Comparison of ENCODE assay signal across 2 cellular contexts in genomic region chr13:31045621-31046081, GRCh38.
TF ChIP-seq lines count a peak whose summit lies in the region.

No MANE protein-coding gene starts in this region.

TF ChIP-seq in SK-N-SH treated with all-trans-retinoic acid at 6 μM for 48 hours, 23 proteins besides CTCF, POLR2A, EP300 and RAD21 (continued from another document):
- TF ChIP-seq TSHZ2 (CRISPR knock-in tag; IDR thresholded peaks at IDR 0.05) (no peak), CSRNP3 (CRISPR knock-in tag; IDR thresholded peaks at IDR 0.05) (no peak), ZNF70 (CRISPR knock-in tag; IDR thresholded peaks at IDR 0.05) (no peak)

TF ChIP-seq in WTC11, 78 proteins besides CTCF, POLR2A, EP300 and RAD21 (continued from another document):
- TF ChIP-seq AFF4 (CRISPR knock-in tag; IDR thresholded peaks at IDR 0.05; ENCODE audit: borderline replicate concordance) (no peak), SOX15 (CRISPR knock-in tag; IDR thresholded peaks at IDR 0.05) (no peak), MAX (CRISPR knock-in tag; IDR thresholded peaks at IDR 0.05) (no peak), E2F5 (CRISPR knock-in tag; IDR thresholded peaks at IDR 0.05) (no peak), ETV6 (CRISPR knock-in tag; IDR thresholded peaks at IDR 0.05) (no peak), NR3C1 (CRISPR knock-in tag; conservative IDR thresholded peaks at IDR 0.05; ENCODE audit: low read depth) (no peak), SMAD4 (CRISPR knock-in tag; IDR thresholded peaks at IDR 0.05) (no peak), AR (CRISPR knock-in tag; IDR thresholded peaks at IDR 0.05) (no peak), CBFB (CRISPR knock-in tag; IDR thresholded peaks at IDR 0.05; ENCODE audit: low read depth) (no peak), ZNF121 (CRISPR knock-in tag; IDR thresholded peaks at IDR 0.05) (no peak), SP1 (CRISPR knock-in tag; conservative IDR thresholded peaks at IDR 0.05) (no peak), NFATC4 (CRISPR knock-in tag; IDR thresholded peaks at IDR 0.05) (no peak)
